In the genomic region with DNA sequence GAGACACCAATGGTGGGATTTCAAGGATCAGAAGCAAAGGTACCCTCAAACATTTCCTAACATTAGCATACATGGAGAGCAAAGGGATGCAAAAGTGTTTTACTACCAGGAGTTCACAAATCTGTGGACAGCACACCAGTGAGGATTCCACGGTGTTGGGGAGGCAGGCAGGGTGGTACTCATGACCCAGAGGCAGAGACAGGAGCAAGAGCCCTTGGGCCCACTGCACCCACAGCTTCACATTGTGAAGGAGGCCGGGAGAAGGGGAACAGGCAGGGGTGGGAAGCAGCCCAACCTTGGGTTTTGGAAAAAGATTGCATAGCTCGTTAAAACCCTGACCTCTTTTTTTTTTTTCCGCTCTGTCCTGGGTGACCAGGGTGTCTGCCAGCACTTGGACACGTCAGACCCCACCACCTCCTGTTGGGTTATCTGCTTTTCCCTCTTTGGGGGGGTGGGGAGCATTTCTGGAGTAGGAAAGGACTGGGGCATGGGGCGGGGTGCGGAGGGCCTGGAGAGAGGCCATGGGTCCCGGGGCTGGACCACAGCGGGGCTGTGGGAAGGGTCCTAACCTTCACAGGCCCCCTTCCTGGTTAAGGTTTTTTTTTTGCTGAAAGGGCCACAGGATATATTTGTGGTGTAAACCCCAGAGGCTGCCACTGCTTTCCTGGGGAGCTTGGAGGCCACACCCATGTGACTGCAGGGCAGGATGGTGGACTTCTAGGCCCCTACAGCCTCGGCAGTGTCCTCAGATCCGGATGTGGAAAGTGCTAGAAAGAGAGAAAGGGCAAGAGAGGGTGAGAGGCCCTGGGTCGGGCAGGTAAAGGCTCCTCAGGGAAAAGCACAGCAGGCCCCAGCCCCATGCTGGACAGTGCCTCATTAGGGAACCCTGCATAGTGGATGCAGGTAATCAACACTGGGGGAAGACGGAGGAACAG, we compare ENCODE assay signal across 20 cellular contexts. TPM values are rescaled to one million over a fixed set of nuclear protein-coding genes. Genes with fewer than 3 reads are reported as not detected.
DNase-seq lines count a peak whose midpoint lies in the region; ATAC-seq and TF ChIP-seq lines count a peak whose summit lies in the region.
"Had no signal": no experiment of that assay in that cellular context is flagged by ENCODE, and none has a peak within 500 bp of the region (broad histone marks: within the 10 kb centered on the region; RNA-seq: fewer than 3 reads in every experiment).

No MANE protein-coding gene starts in this region.

- peaks cover 4 to 46% (median 31%) of the 10 kb centered on the region in 4 donors for H3K4me1 Mint-ChIP-seq in CD4-positive, CD25-positive, alpha-beta regulatory T cell
- H3K4me1 Mint-ChIP-seq in activated T-helper 2 cell treated with anti-CD3 and anti-CD28 coated beads, Interferon-gamma antibody, Interleukin-2, Interleukin-4, amounts not matched to agents 10 μg/mL and 5 μg/mL and 100 μg/mL, durations not matched to agents 14 hours and 24 hours and 36 hours (ENCODE audit: low read depth) = peaks cover 54% of the 10 kb centered on the region
- peaks cover 24 to 54% (median 46%) of the 10 kb centered on the region in 4 donors for H3K4me1 Mint-ChIP-seq in naive thymus-derived CD8-positive, alpha-beta T cell

- TF ChIP-seq CTCF in GM12865 (IDR thresholded peaks at IDR 0.05; ENCODE audit: insufficient read depth, low read depth, low read length, missing control alignments) (no peak), breast epithelium (IDR thresholded peaks at IDR 0.05) (no peak), RWPE1 (conservative IDR thresholded peaks at IDR 0.05; ENCODE audit: low read depth) (no peak)

- intact Hi-C loops in activated T-helper 2 cell treated with anti-CD3 and anti-CD28 coated beads, Interferon-gamma antibody, Interleukin-2, Interleukin-4, amounts not matched to agents 10 μg/mL and 5 μg/mL and 100 μg/mL, durations not matched to agents 14 hours and 24 hours and 36 hours (cut with micrococcal nuclease) = loop anchor here (2.0 to 5.0 kb wide), 3 partner anchors 22 to 54 kb away; no protein-coding TSS in a partner anchor
- intact Hi-C loops in breast epithelium (cut with DNase I; ENCODE audit: low total_unique reads) = loop anchor here (5.0 kb wide), 1 partner anchor 138 kb away; no protein-coding TSS in a partner anchor

- ATAC-seq in CD4-positive, CD25-positive, alpha-beta regulatory T cell (ENCODE audit: low read depth in 2 of 2) = no peak
- no peak for ATAC-seq in naive thymus-derived CD8-positive, alpha-beta T cell
- ATAC-seq: SK-N-SH treated with all-trans-retinoic acid at 6 μM for 48 hours had no signal

- no peaks in the 10 kb centered on the region for H3K36me3 Mint-ChIP-seq in CD4-positive, CD25-positive, alpha-beta regulatory T cell
- no peaks in the 10 kb centered on the region for H3K36me3 Mint-ChIP-seq in activated T-helper 2 cell treated with anti-CD3 and anti-CD28 coated beads, Interferon-gamma antibody, Interleukin-2, Interleukin-4, amounts not matched to agents 10 μg/mL and 5 μg/mL and 100 μg/mL, durations not matched to agents 14 hours and 24 hours and 36 hours (ENCODE audit: low read depth)
- H3K36me3 Mint-ChIP-seq in naive thymus-derived CD8-positive, alpha-beta T cell = no peaks in the 10 kb centered on the region

- peak overlapping the region in 3 of 4 donors; percentile 4 to 60 (median 16) for H3K4me3 Mint-ChIP-seq in CD4-positive, CD25-positive, alpha-beta regulatory T cell
- H3K4me3 Mint-ChIP-seq in activated T-helper 2 cell treated with anti-CD3 and anti-CD28 coated beads, Interferon-gamma antibody, Interleukin-2, Interleukin-4, amounts not matched to agents 10 μg/mL and 5 μg/mL and 100 μg/mL, durations not matched to agents 14 hours and 24 hours and 36 hours (ENCODE audit: low read depth) = peak overlapping the region; percentile 16
- H3K4me3 Mint-ChIP-seq in naive thymus-derived CD8-positive, alpha-beta T cell = peak overlapping the region in 8 of 10 donors; percentile 2 to 75 (median 53)

- H3K27ac Mint-ChIP-seq in CD4-positive, CD25-positive, alpha-beta regulatory T cell = peak overlapping the region; percentile 90 to 95 (median 94)
- H3K27ac Mint-ChIP-seq in activated T-helper 2 cell treated with anti-CD3 and anti-CD28 coated beads, Interferon-gamma antibody, Interleukin-2, Interleukin-4, amounts not matched to agents 10 μg/mL and 5 μg/mL and 100 μg/mL, durations not matched to agents 14 hours and 24 hours and 36 hours = peak overlapping the region; percentile 89
- peak overlapping the region; percentile 73 to 98 (median 89) for H3K27ac Mint-ChIP-seq in naive thymus-derived CD8-positive, alpha-beta T cell

- H3K27me3 Mint-ChIP-seq in CD4-positive, CD25-positive, alpha-beta regulatory T cell = peaks cover 6% of the 10 kb centered on the region
- H3K27me3 Mint-ChIP-seq in activated T-helper 2 cell treated with anti-CD3 and anti-CD28 coated beads, Interferon-gamma antibody, Interleukin-2, Interleukin-4, amounts not matched to agents 10 μg/mL and 5 μg/mL and 100 μg/mL, durations not matched to agents 14 hours and 24 hours and 36 hours (ENCODE audit: low read depth) = no peaks in the 10 kb centered on the region
- H3K27me3 Mint-ChIP-seq in naive thymus-derived CD8-positive, alpha-beta T cell = no peaks in the 10 kb centered on the region

- no peak overlapping the region for H3K4me3 ChIP-seq in CD4-positive, CD25-positive, alpha-beta regulatory T cell (ENCODE audit: low read depth, low read length)
- H3K4me3 ChIP-seq in GM12865 (ENCODE audit: low read depth, low read length) = no peak overlapping the region
- H3K4me3 ChIP-seq in breast epithelium = no peak overlapping the region
- H3K4me3 ChIP-seq: right atrium auricular region had no signal

- H3K9me3 ChIP-seq in CD4-positive, CD25-positive, alpha-beta regulatory T cell (ENCODE audit: control insufficient read depth in 2 of 2, low read length in 2 of 2) = no peaks in the 10 kb centered on the region
- no peaks in the 10 kb centered on the region for H3K9me3 ChIP-seq in breast epithelium
- H3K9me3 ChIP-seq: BE2C, right atrium auricular region had no signal

- no peaks in the 10 kb centered on the region for H3K36me3 ChIP-seq in CD4-positive, CD25-positive, alpha-beta regulatory T cell (ENCODE audit: control insufficient read depth, insufficient read depth, low read length)
- H3K36me3 ChIP-seq in breast epithelium = no peaks in the 10 kb centered on the region
- H3K36me3 ChIP-seq: BE2C, right atrium auricular region had no signal

- no peak for TF ChIP-seq POLR2A in breast epithelium (IDR thresholded peaks at IDR 0.05)

- no peak overlapping the region for H3K27ac ChIP-seq in CD4-positive, CD25-positive, alpha-beta regulatory T cell (ENCODE audit: insufficient read depth, low read length, poor library complexity, severe bottlenecking)
- H3K27ac ChIP-seq in breast epithelium (no peak overlapping the region), RWPE1 (no peak overlapping the region)
- H3K27ac ChIP-seq: right atrium auricular region, VCaP had no signal

- H3K4me1 ChIP-seq in CD4-positive, CD25-positive, alpha-beta regulatory T cell (ENCODE audit: control insufficient read depth, insufficient read depth, low read length, poor library complexity, severe bottlenecking) = peaks cover 39% of the 10 kb centered on the region
- no peaks in the 10 kb centered on the region for H3K4me1 ChIP-seq in breast epithelium
- H3K4me1 ChIP-seq: BE2C had no signal

- no peaks in the 10 kb centered on the region for H3K27me3 ChIP-seq in CD4-positive, CD25-positive, alpha-beta regulatory T cell (ENCODE audit: control insufficient read depth, insufficient read depth, low read length)
- no peaks in the 10 kb centered on the region for H3K27me3 ChIP-seq in breast epithelium
- H3K27me3 ChIP-seq: BE2C, right atrium auricular region had no signal

- CTCF ChIA-PET in RWPE1 (lab: Yijun Ruan, JAX) = interaction anchor here (0.6 to 1.9 kb wide), 5 partner anchors 27 to 146 kb away, joined by 3 to 8 read pairs (median 5); partner anchors contain the start of gene TBC1D2B

- no peaks in the 10 kb centered on the region for H3K9me3 Mint-ChIP-seq in CD4-positive, CD25-positive, alpha-beta regulatory T cell
- H3K9me3 Mint-ChIP-seq in activated T-helper 2 cell treated with anti-CD3 and anti-CD28 coated beads, Interferon-gamma antibody, Interleukin-2, Interleukin-4, amounts not matched to agents 10 μg/mL and 5 μg/mL and 100 μg/mL, durations not matched to agents 14 hours and 24 hours and 36 hours = no peaks in the 10 kb centered on the region
- no peaks in the 10 kb centered on the region for H3K9me3 Mint-ChIP-seq in naive thymus-derived CD8-positive, alpha-beta T cell

- peak in 1 of 3 donors; percentile 60 for DNase-seq in CD4-positive, CD25-positive, alpha-beta regulatory T cell
- peak; percentile 33 for DNase-seq in GM12865 (ENCODE audit: low read depth)
- DNase-seq in activated T-helper 2 cell treated with anti-CD3 and anti-CD28 coated beads, Interferon-gamma antibody, Interleukin-2, Interleukin-4, amounts not matched to agents 10 μg/mL and 5 μg/mL and 100 μg/mL, durations not matched to agents 14 hours and 24 hours and 36 hours (ENCODE audit: low spot score) = no peak
- no peak for DNase-seq in naive thymus-derived CD8-positive, alpha-beta T cell
- no peak for DNase-seq in central memory CD4-positive, alpha-beta T cell
- DNase-seq in anterior cingulate cortex (lab: John Stamatoyannopoulos, UW) = no peak
- no peak for DNase-seq in breast epithelium (ENCODE audit: low spot score in 2 of 2)
- DNase-seq in RWPE1 (ENCODE audit: low spot score) = no peak
- DNase-seq: BE2C; NCI-H1694; NCI-H510A; stimulated activated CD4-positive, alpha-beta T cell treated with anti-CD3 and anti-CD28 coated beads, Interleukin-1b, Interleukin-23, amount 100 ng/mL, for 48 hours had no signal

- POLR2A ChIA-PET in naive thymus-derived CD8-positive, alpha-beta T cell (lab: Charles Lee) = interaction anchor here (0.6 to 2.1 kb wide), 6 partner anchors 28 to 195 kb away, joined by 3 to 7 read pairs (median 3); partner anchors contain the start of genes SKIC8 and TBC1D2B
- POLR2A ChIA-PET in RWPE1 (lab: Yijun Ruan, JAX; ENCODE audit: low non-redundant PET) = no interaction called here

RNA-seq across cellular contexts. Expression of gene SH2D7, which starts 12.5 kb away (rescaled TPM):
- total RNA-seq in CD4-positive, CD25-positive, alpha-beta regulatory T cell = not detected
- polyA plus RNA-seq in CD4-positive, CD25-positive, alpha-beta regulatory T cell = under 1 TPM in 1 of 4 donors, not detected in 3; 0.09 TPM
- not detected in 2 replicates for total RNA-seq in activated T-helper 2 cell treated with anti-CD3 and anti-CD28 coated beads, Interferon-gamma antibody, Interleukin-2, Interleukin-4, amounts not matched to agents 10 μg/mL and 5 μg/mL and 100 μg/mL, durations not matched to agents 14 hours and 24 hours and 36 hours
- not detected for total RNA-seq in naive thymus-derived CD8-positive, alpha-beta T cell
- under 1 TPM in 1 of 3 donors, not detected in 2; 0.19 TPM for polyA plus RNA-seq in naive thymus-derived CD8-positive, alpha-beta T cell
- not detected for total RNA-seq in breast epithelium
- total RNA-seq: Daoy, dermis blood vessel endothelial cell, LHCN-M2, right atrium auricular region, temporal lobe had no signal
- polyA plus RNA-seq: esophagus had no signal

RNA-seq across cellular contexts. Expression of gene CIB2, which starts 26.4 kb away (rescaled TPM):
- 1.2 TPM for total RNA-seq in CD4-positive, CD25-positive, alpha-beta regulatory T cell
- 1 to 10 TPM in 3 of 4 donors, under 1 TPM in 1; 0.94 to 2.7 (median 1.9) TPM for polyA plus RNA-seq in CD4-positive, CD25-positive, alpha-beta regulatory T cell
- total RNA-seq in activated T-helper 2 cell treated with anti-CD3 and anti-CD28 coated beads, Interferon-gamma antibody, Interleukin-2, Interleukin-4, amounts not matched to agents 10 μg/mL and 5 μg/mL and 100 μg/mL, durations not matched to agents 14 hours and 24 hours and 36 hours = 1.8 and 2.2 TPM in 2 replicates
- total RNA-seq in naive thymus-derived CD8-positive, alpha-beta T cell = 1 to 10 TPM; 1.2 to 1.6 TPM
- polyA plus RNA-seq in naive thymus-derived CD8-positive, alpha-beta T cell = 1 to 10 TPM; 1.4 to 3.4 (median 2.5) TPM
- total RNA-seq in breast epithelium = 1 to 10 TPM; 2.9 to 5.8 (median 4.9) TPM

RNA-seq across cellular contexts. Expression of gene TBC1D2B, which starts 27.3 kb away (rescaled TPM):
- total RNA-seq in CD4-positive, CD25-positive, alpha-beta regulatory T cell = 117 TPM
- 10 to 100 TPM; 12.2 to 17.9 (median 15.4) TPM for polyA plus RNA-seq in CD4-positive, CD25-positive, alpha-beta regulatory T cell
- 55.0 and 63.5 TPM in 2 replicates for total RNA-seq in activated T-helper 2 cell treated with anti-CD3 and anti-CD28 coated beads, Interferon-gamma antibody, Interleukin-2, Interleukin-4, amounts not matched to agents 10 μg/mL and 5 μg/mL and 100 μg/mL, durations not matched to agents 14 hours and 24 hours and 36 hours
- 10 to 100 TPM; 78.3 to 82.1 TPM for total RNA-seq in naive thymus-derived CD8-positive, alpha-beta T cell
- 10 to 100 TPM in 1 of 3 donors, 1 to 10 TPM in 2; 8.1 to 14.0 (median 8.5) TPM for polyA plus RNA-seq in naive thymus-derived CD8-positive, alpha-beta T cell
- 10 to 100 TPM; 44.9 to 71.0 (median 69.2) TPM for total RNA-seq in breast epithelium

RNA-seq across cellular contexts. Expression of gene IDH3A, which starts 44.3 kb away (rescaled TPM):
- 51.9 TPM for total RNA-seq in CD4-positive, CD25-positive, alpha-beta regulatory T cell
- 10 to 100 TPM; 38.2 to 62.1 (median 46.8) TPM for polyA plus RNA-seq in CD4-positive, CD25-positive, alpha-beta regulatory T cell
- total RNA-seq in activated T-helper 2 cell treated with anti-CD3 and anti-CD28 coated beads, Interferon-gamma antibody, Interleukin-2, Interleukin-4, amounts not matched to agents 10 μg/mL and 5 μg/mL and 100 μg/mL, durations not matched to agents 14 hours and 24 hours and 36 hours = 132 and 152 TPM in 2 replicates
- total RNA-seq in naive thymus-derived CD8-positive, alpha-beta T cell = 10 to 100 TPM; 52.0 to 52.2 TPM
- polyA plus RNA-seq in naive thymus-derived CD8-positive, alpha-beta T cell = 10 to 100 TPM; 40.1 to 46.3 (median 42.3) TPM
- total RNA-seq in breast epithelium = 10 to 100 TPM; 44.2 to 63.2 (median 52.0) TPM
